Comparison of ENCODE assay signal across 15 cellular contexts in the genomic region with DNA sequence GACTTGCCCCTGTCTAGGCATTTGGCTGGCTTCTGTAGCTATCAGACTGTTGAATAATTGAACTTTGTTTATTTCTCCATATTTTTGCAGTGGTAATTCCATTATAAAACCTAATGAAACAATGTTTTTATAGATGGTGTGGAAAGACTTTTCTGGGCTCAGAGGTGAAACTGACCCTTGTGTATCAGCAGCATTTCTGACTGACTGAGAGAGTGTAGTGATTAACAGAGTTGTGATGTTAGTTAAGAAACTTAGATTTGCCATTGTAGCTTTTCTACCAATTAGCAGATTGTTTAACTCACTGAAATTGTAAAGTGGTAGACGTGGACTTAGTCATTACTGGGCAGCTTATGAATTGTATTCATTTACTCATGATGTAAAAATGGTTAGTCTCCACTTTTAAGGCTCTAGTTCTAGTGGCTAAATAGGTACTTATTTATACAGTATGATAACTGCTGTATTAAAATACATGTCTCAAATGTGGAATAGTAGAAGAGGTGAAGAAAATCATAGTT. TPM values are rescaled to one million over a fixed set of nuclear protein-coding genes. Genes with fewer than 3 reads are reported as not detected.
A peak's percentile ranks its signal among the peaks of the same experiment; 100 is the strongest.
DNase-seq lines count a peak whose midpoint lies in the region; ATAC-seq and TF ChIP-seq lines count a peak whose summit lies in the region.
"Had no signal": no experiment of that assay in that cellular context is flagged by ENCODE, and none has a peak within 500 bp of the region (broad histone marks: within the 10 kb centered on the region; RNA-seq: fewer than 3 reads in every experiment).

A gene with protein sequence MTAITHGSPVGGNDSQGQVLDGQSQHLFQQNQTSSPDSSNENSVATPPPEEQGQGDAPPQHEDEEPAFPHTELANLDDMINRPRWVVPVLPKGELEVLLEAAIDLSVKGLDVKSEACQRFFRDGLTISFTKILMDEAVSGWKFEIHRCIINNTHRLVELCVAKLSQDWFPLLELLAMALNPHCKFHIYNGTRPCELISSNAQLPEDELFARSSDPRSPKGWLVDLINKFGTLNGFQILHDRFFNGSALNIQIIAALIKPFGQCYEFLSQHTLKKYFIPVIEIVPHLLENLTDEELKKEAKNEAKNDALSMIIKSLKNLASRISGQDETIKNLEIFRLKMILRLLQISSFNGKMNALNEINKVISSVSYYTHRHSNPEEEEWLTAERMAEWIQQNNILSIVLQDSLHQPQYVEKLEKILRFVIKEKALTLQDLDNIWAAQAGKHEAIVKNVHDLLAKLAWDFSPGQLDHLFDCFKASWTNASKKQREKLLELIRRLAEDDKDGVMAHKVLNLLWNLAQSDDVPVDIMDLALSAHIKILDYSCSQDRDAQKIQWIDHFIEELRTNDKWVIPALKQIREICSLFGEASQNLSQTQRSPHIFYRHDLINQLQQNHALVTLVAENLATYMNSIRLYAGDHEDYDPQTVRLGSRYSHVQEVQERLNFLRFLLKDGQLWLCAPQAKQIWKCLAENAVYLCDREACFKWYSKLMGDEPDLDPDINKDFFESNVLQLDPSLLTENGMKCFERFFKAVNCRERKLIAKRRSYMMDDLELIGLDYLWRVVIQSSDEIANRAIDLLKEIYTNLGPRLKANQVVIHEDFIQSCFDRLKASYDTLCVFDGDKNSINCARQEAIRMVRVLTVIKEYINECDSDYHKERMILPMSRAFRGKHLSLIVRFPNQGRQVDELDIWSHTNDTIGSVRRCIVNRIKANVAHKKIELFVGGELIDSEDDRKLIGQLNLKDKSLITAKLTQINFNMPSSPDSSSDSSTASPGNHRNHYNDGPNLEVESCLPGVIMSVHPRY (N-terminal part only) (plus strand): TSS at position 51 of the 515 bp plus-strand sequence. CDS start 8,217 bp downstream, outside the sequence.

- no peak for DNase-seq in CD8-positive, alpha-beta T cell
- no peak for DNase-seq in activated CD4-positive, alpha-beta memory T cell treated with anti-CD3 and anti-CD28 coated beads, Interleukin-2, amount 10 ng/mL, durations not matched to agents 7 days and 5 days
- DNase-seq in lung microvascular endothelial cell (ENCODE audit: low read depth in 2 of 2) (no peak), SKM-1 treated with dmso at 0.1 percent for 144 hours (lab: John Stamatoyannopoulos, UW; ENCODE audit: unreplicated experiment) (no peak), AG20443 (ENCODE audit: low spot score) (no peak), adrenal gland (no peak)
- DNase-seq: activated CD4-positive, CD25-positive, alpha-beta regulatory T cell; endodermal cell; kidney; NCI-H1105 treated with DMSO at 0.1 percent for 48 hours; retina; stimulated activated CD4-positive, alpha-beta T cell treated with anti-CD3 and anti-CD28 coated beads, Interleukin-4, amount 100 ng/mL, for 24 hours had no signal

- H2AFZ ChIP-seq in ACC112 (ENCODE audit: low read length, unreplicated experiment), result no peak within 1 kb of the TSS

- ATAC-seq in CD8-positive, alpha-beta T cell, result no peak
- ATAC-seq: stimulated activated effector memory CD8-positive, alpha-beta T cell treated with anti-CD3 and anti-CD28 coated beads, Interleukin-12 subunit alpha, Interleukin-12 subunit beta, amount 100 ng/mL, for 72 hours had no signal

- H3K9me3 Mint-ChIP-seq in CD8-positive, alpha-beta T cell, result peaks cover 6% of the 10 kb centered on the region
- H3K9me3 Mint-ChIP-seq in activated CD4-positive, alpha-beta memory T cell treated with anti-CD3 and anti-CD28 coated beads, Interleukin-2, amount 10 ng/mL, durations not matched to agents 7 days and 5 days, result peaks cover 5% of the 10 kb centered on the region
- H3K9me3 Mint-ChIP-seq: endodermal cell had no signal

- TF ChIP-seq CTCF in CD8-positive, alpha-beta T cell (IDR thresholded peaks at IDR 0.05), result no peak
- no peak for TF ChIP-seq CTCF in adrenal gland (IDR thresholded peaks at IDR 0.05)

- no peak for TF ChIP-seq POLR2A in adrenal gland (IDR thresholded peaks at IDR 0.05)

- intact Hi-C loops in CD8-positive, alpha-beta T cell (cut with DNase I, micrococcal nuclease), result loop anchor here (5.0 to 10.0 kb wide), 2 partner anchors 39 to 216 kb away; no protein-coding TSS in a partner anchor
- intact Hi-C loops in adrenal gland (cut with DNase I), result no loop called here

- H3K36me3 ChIP-seq in ACC112 (ENCODE audit: insufficient read depth, low read length) (peaks cover 10% of the 10 kb centered on the region), adrenal gland (replicated peaks in 1 of 2) (no peaks in the 10 kb centered on the region)
- no peaks in the 10 kb centered on the region for H3K36me3 ChIP-seq in CD8-positive, alpha-beta T cell (ENCODE audit: insufficient read depth, low read length)
- H3K36me3 ChIP-seq: breast epithelium had no signal

- H3K27me3 ChIP-seq in ACC112 (ENCODE audit: insufficient read depth, low read length) (no peaks in the 10 kb centered on the region), adrenal gland (no peaks in the 10 kb centered on the region)
- no peaks in the 10 kb centered on the region for H3K27me3 ChIP-seq in CD8-positive, alpha-beta T cell (ENCODE audit: insufficient read depth, low read length)
- H3K27me3 ChIP-seq: breast epithelium had no signal

- H3K9me3 ChIP-seq in CD8-positive, alpha-beta T cell (ENCODE audit: low read length), result peaks cover 4% of the 10 kb centered on the region
- no peaks in the 10 kb centered on the region for H3K9me3 ChIP-seq in adrenal gland (replicated peaks in 1 of 3)
- H3K9me3 ChIP-seq: breast epithelium had no signal

- H3K27me3 Mint-ChIP-seq in CD8-positive, alpha-beta T cell (ENCODE audit: low read depth), result no peaks in the 10 kb centered on the region
- no peaks in the 10 kb centered on the region for H3K27me3 Mint-ChIP-seq in activated CD4-positive, alpha-beta memory T cell treated with anti-CD3 and anti-CD28 coated beads, Interleukin-2, amount 10 ng/mL, durations not matched to agents 7 days and 5 days

- H3K36me3 Mint-ChIP-seq in CD8-positive, alpha-beta T cell, result peaks cover 77% of the 10 kb centered on the region
- peaks cover 61% of the 10 kb centered on the region for H3K36me3 Mint-ChIP-seq in activated CD4-positive, alpha-beta memory T cell treated with anti-CD3 and anti-CD28 coated beads, Interleukin-2, amount 10 ng/mL, durations not matched to agents 7 days and 5 days (ENCODE audit: low read depth)

- H3K4me1 Mint-ChIP-seq in CD8-positive, alpha-beta T cell (ENCODE audit: low read depth), result peaks cover 15% of the 10 kb centered on the region
- no peaks in the 10 kb centered on the region for H3K4me1 Mint-ChIP-seq in activated CD4-positive, alpha-beta memory T cell treated with anti-CD3 and anti-CD28 coated beads, Interleukin-2, amount 10 ng/mL, durations not matched to agents 7 days and 5 days
- H3K4me1 Mint-ChIP-seq: endodermal cell had no signal

- CTCF ChIA-PET in CD8-positive, alpha-beta T cell (lab: Charles Lee), result no interaction called here
- CTCF ChIA-PET in activated CD4-positive, alpha-beta memory T cell treated with anti-CD3 and anti-CD28 coated beads, Interleukin-2, amount 10 ng/mL, durations not matched to agents 7 days and 5 days (lab: Charles Lee), result no interaction called here

- POLR2A ChIA-PET in CD8-positive, alpha-beta T cell (lab: Charles Lee), result interaction anchor here (1.3 kb wide), 1 partner anchor 9 kb away, joined by 4 read pairs; no protein-coding TSS in a partner anchor
- POLR2A ChIA-PET in activated CD4-positive, alpha-beta memory T cell treated with anti-CD3 and anti-CD28 coated beads, Interleukin-2, amount 10 ng/mL, durations not matched to agents 7 days and 5 days (lab: Charles Lee), result no interaction called here

- H3K27ac Mint-ChIP-seq in CD8-positive, alpha-beta T cell, result no peak within 1 kb of the TSS
- no peak within 1 kb of the TSS for H3K27ac Mint-ChIP-seq in activated CD4-positive, alpha-beta memory T cell treated with anti-CD3 and anti-CD28 coated beads, Interleukin-2, amount 10 ng/mL, durations not matched to agents 7 days and 5 days
- H3K27ac Mint-ChIP-seq: endodermal cell; stimulated activated effector memory CD8-positive, alpha-beta T cell treated with anti-CD3 and anti-CD28 coated beads, Interleukin-12 subunit alpha, Interleukin-12 subunit beta, amount 100 ng/mL, for 72 hours had no signal

- WGBS in adrenal gland, 4 donors, result 96 to 100% methylated on average over 1 of the region's 1 CpG; no CpG with 5 or more reads in 2 of the 4 donors

- no peak within 1 kb of the TSS for H3K4me3 Mint-ChIP-seq in CD8-positive, alpha-beta T cell
- no peak within 1 kb of the TSS for H3K4me3 Mint-ChIP-seq in activated CD4-positive, alpha-beta memory T cell treated with anti-CD3 and anti-CD28 coated beads, Interleukin-2, amount 10 ng/mL, durations not matched to agents 7 days and 5 days
- H3K4me3 Mint-ChIP-seq: endodermal cell; stimulated activated effector memory CD8-positive, alpha-beta T cell treated with anti-CD3 and anti-CD28 coated beads, Interleukin-12 subunit alpha, Interleukin-12 subunit beta, amount 100 ng/mL, for 72 hours had no signal

- H3K4me3 ChIP-seq in ACC112 (ENCODE audit: low read depth, low read length), result no peak within 1 kb of the TSS
- no peak within 1 kb of the TSS for H3K4me3 ChIP-seq in CD8-positive, alpha-beta T cell (ENCODE audit: low read depth, low read length)
- no peak within 1 kb of the TSS for H3K4me3 ChIP-seq in adrenal gland
- H3K4me3 ChIP-seq: breast epithelium had no signal

- H3K4me1 ChIP-seq in ACC112 (ENCODE audit: control insufficient read depth, insufficient read depth, low read length, unreplicated experiment) (peaks cover 11% of the 10 kb centered on the region), adrenal gland (replicated peaks in 1 of 2) (no peaks in the 10 kb centered on the region)
- H3K4me1 ChIP-seq in CD8-positive, alpha-beta T cell (ENCODE audit: insufficient read depth, low read length), result no peaks in the 10 kb centered on the region
- H3K4me1 ChIP-seq: breast epithelium had no signal

- peaks cover 6% of the 10 kb centered on the region for H3K79me2 ChIP-seq in ACC112 (ENCODE audit: control insufficient read depth, insufficient read depth, low read length, unreplicated experiment)

- H3K27ac ChIP-seq in ACC112 (ENCODE audit: low read depth, low read length) (peak within 1 kb of the TSS; percentile 42), adrenal gland (no peak within 1 kb of the TSS)
- H3K27ac ChIP-seq in CD8-positive, alpha-beta T cell (ENCODE audit: low read depth, low read length), result no peak within 1 kb of the TSS
- H3K27ac ChIP-seq: breast epithelium had no signal

RNA-seq across cellular contexts. Expression of the gene that starts here (rescaled TPM):
- total RNA-seq in CD8-positive, alpha-beta T cell, result 10 to 100 TPM; 31.7 to 33.7 TPM
- total RNA-seq in activated CD4-positive, alpha-beta memory T cell treated with anti-CD3 and anti-CD28 coated beads, Interleukin-2, amount 10 ng/mL, durations not matched to agents 7 days and 5 days, result 10 to 100 TPM; 18.2 to 18.4 TPM
- total RNA-seq in lung microvascular endothelial cell (13.5 TPM in 1 of 2 replicates, not detected in the other), adrenal gland (10 to 100 TPM in 2 of 8 donors, under 1 TPM in 2, not detected in 4; 0.04 to 44.2 (median 15.8) TPM)
- polyA plus RNA-seq in adrenal gland, result 10 to 100 TPM in 2 of 3 donors, not detected in 1; 30.7 to 49.9 TPM
- total RNA-seq: kidney had no signal

Comparison
In these comparisons a context has a peak if more than half of its experiments do, and no peak if none do; other contexts are left out.
1. intact Hi-C loops: an anchor here in CD8-positive, alpha-beta T cell (5.0 to 10.0 kb wide); none called in adrenal gland.